Comparison of ENCODE assay signal across 30 cellular contexts in genomic region chr22:23053051-23053707, GRCh38. TPM values are rescaled to one million over a fixed set of nuclear protein-coding genes. Genes with fewer than 3 reads are reported as not detected.
DNase-seq lines count a peak whose midpoint lies in the region; ATAC-seq, FAIRE-seq and TF ChIP-seq lines count a peak whose summit lies in the region.
"Had no signal": no experiment of that assay in that cellular context is flagged by ENCODE, and none has a peak within 500 bp of the region (broad histone marks: within the 10 kb centered on the region; RNA-seq: fewer than 3 reads in every experiment).

No MANE protein-coding gene starts in this region.

- H3K4me2 ChIP-seq in GM23338 (no peak overlapping the region), GM12878 (ENCODE audit: control insufficient read depth, insufficient read depth) (no peak overlapping the region), neuronal stem cell (ENCODE audit: insufficient read depth, low read length, poor library complexity, severe bottlenecking) (no peak overlapping the region)
- H3K4me2 ChIP-seq: BLaER1, PC-9 had no signal

- no peak overlapping the region for H3K18ac ChIP-seq in neuronal stem cell (ENCODE audit: low read length)

- no peak overlapping the region for H3K9ac ChIP-seq in GM12878 (ENCODE audit: control insufficient read depth, insufficient read depth, low read length)
- no peak overlapping the region for H3K9ac ChIP-seq in neuronal stem cell (ENCODE audit: low read depth, low read length, poor library complexity)
- H3K9ac ChIP-seq: BLaER1 had no signal

- H3K4ac ChIP-seq in neuronal stem cell (ENCODE audit: low read length), result no peak overlapping the region

- H2AFZ ChIP-seq in GM23338 (no peak overlapping the region), GM12878 (ENCODE audit: control insufficient read depth, low read depth, low read length) (no peak overlapping the region), neuronal stem cell (ENCODE audit: low read length) (no peak overlapping the region)
- H2AFZ ChIP-seq: PC-9 had no signal

- H3K36me3 ChIP-seq in GM23338 (ENCODE audit: insufficient read depth), result no peaks in the 10 kb centered on the region
- no peaks in the 10 kb centered on the region for H3K36me3 ChIP-seq in GM12878 (ENCODE audit: control insufficient read depth in 2 of 2, insufficient read depth in 2 of 2, low read length in 1 of 2)
- no peaks in the 10 kb centered on the region for H3K36me3 ChIP-seq in neuronal stem cell (replicated peaks in 1 of 2; ENCODE audit: control insufficient read depth in 2 of 2, insufficient read depth in 2 of 2, low read length in 2 of 2)
- H3K36me3 ChIP-seq: BLaER1, breast epithelium, lower lobe of right lung, upper lobe of left lung had no signal

- DNase-seq in ELF-1 (ENCODE audit: low read depth, low spot score), result peak; percentile 4
- no peak for DNase-seq in GM23338 (ENCODE audit: low spot score)
- DNase-seq in GM12878 (ENCODE audit: low read depth, low spot score), result no peak
- DNase-seq in neuronal stem cell (ENCODE audit: low spot score), result no peak
- no peak for DNase-seq in effector CD8-positive, alpha-beta T cell (lab: John Stamatoyannopoulos, UW)
- DNase-seq in SW 1271 (lab: John Stamatoyannopoulos, UW), result no peak
- no peak for DNase-seq in GM10248 (ENCODE audit: extremely low spot score)
- DNase-seq: activated CD4-positive, alpha-beta T cell treated with anti-CD3 and anti-CD28 coated beads for 4 hours; activated CD8-positive, alpha-beta T cell treated with anti-CD3 and anti-CD28 coated beads, Interleukin-2, amount 10 ng/mL, durations not matched to agents 7 days and 5 days; activated T-cell treated with anti-CD3 and anti-CD28 coated beads for 4 hours; GOT3; lower lobe of right lung; MM.1S; naive thymus-derived CD8-positive, alpha-beta T cell; NCI-H1417 treated with DMSO at 0.1 percent for 48 hours; NCI-H2081 treated with DMSO at 0.1 percent for 48 hours; NCI-H2227 treated with DMSO at 0.1 percent for 48 hours; NCI-H69; occipital lobe; PC-9; SHP77 treated with DMSO at 0.1 percent for 48 hours; substantia nigra; T-helper 9 cell; upper lobe of left lung had no signal

- no peaks in the 10 kb centered on the region for H3K79me1 ChIP-seq in neuronal stem cell (ENCODE audit: low read depth, low read length)

- peak overlapping the region; percentile 14 for H3K23ac ChIP-seq in neuronal stem cell (ENCODE audit: low read depth, low read length, poor library complexity)

- no peak for TF ChIP-seq POLR2A in GM12878 (IDR thresholded peaks at IDR 0.05; ENCODE audit: low read depth, low read length)

- BruUV-seq in GM12878 (replicated peaks; lab: Mats Ljungman, UMichigan), result no TSS peak

- H3K27me3 Mint-ChIP-seq in GM23338 (ENCODE audit: insufficient read depth, low read depth, poor library complexity), result no peaks in the 10 kb centered on the region
- H3K27me3 Mint-ChIP-seq: stimulated activated memory B cell treated with anti-CD40 and anti-IgM and Interleukin-4, amounts not matched to agents 10 μg/mL and 1 μg/mL and 100 μg/mL, for 72 hours had no signal

- H3K9me2 ChIP-seq in GM23338 (ENCODE audit: insufficient read depth), result no peaks in the 10 kb centered on the region

- H2BK120ac ChIP-seq in neuronal stem cell (ENCODE audit: low read depth, low read length), result no peak overlapping the region

- H4K20me1 ChIP-seq in GM23338 (replicated peaks; ENCODE audit: insufficient read depth) (no peaks in the 10 kb centered on the region), GM12878 (ENCODE audit: control insufficient read depth, insufficient read depth) (no peaks in the 10 kb centered on the region)
- H4K20me1 ChIP-seq: BLaER1 had no signal

- no peak for TF ChIP-seq CTCF in GM23338 (conservative IDR thresholded peaks at IDR 0.05; ENCODE audit: low read depth in 2 of 2)
- no peak for TF ChIP-seq CTCF in GM12878 (IDR thresholded peaks at IDR 0.05 in 2 of 3, conservative IDR thresholded peaks at IDR 0.05 in 1 of 3; ENCODE audit: control insufficient read depth in 2 of 3, extremely low read depth in 1 of 3, insufficient read depth in 1 of 3, low read depth in 3 of 3, low read length in 3 of 3)
- TF ChIP-seq CTCF in GM10248 (IDR thresholded peaks at IDR 0.05; ENCODE audit: control extremely low read depth, extremely low read depth, low read depth, missing control alignments), result no peak

- TF ChIP-seq RAD21 in GM12878 (IDR thresholded peaks at IDR 0.05; ENCODE audit: insufficient read depth, low read depth, low read length), result no peak

- no peak overlapping the region for H4K8ac ChIP-seq in neuronal stem cell (ENCODE audit: low read depth, low read length)

- no peaks in the 10 kb centered on the region for H3K36me3 Mint-ChIP-seq in GM23338 (ENCODE audit: low read depth)

- H3K27ac Mint-ChIP-seq in GM23338, result no peak overlapping the region
- H3K27ac Mint-ChIP-seq: activated CD8-positive, alpha-beta T cell treated with anti-CD3 and anti-CD28 coated beads, Interleukin-2, amount 10 ng/mL, durations not matched to agents 7 days and 5 days; activated naive CD4-positive, alpha-beta T cell treated with anti-CD3 and anti-CD28 coated beads, Interleukin-2, amount 50 U/mL, for 72 hours had no signal

- H3K4me1 Mint-ChIP-seq in GM23338, result no peaks in the 10 kb centered on the region; the same call in 1 of the 3 replicates

- H3K9me3 ChIP-seq in GM12878 (replicated peaks; ENCODE audit: control insufficient read depth, insufficient read depth, low read length) (peaks cover 1% of the 10 kb centered on the region; the same call in 2 of the 3 replicates), neuronal stem cell (replicated peaks in 1 of 2; ENCODE audit: control insufficient read depth in 2 of 2, insufficient read depth in 1 of 2, low read depth in 1 of 2, low read length in 2 of 2) (peaks cover 0 to 2% of the 10 kb centered on the region in 2 donors)
- H3K9me3 ChIP-seq: upper lobe of left lung had no signal

- no peak overlapping the region for H3K4me3 Mint-ChIP-seq in GM23338
- H3K4me3 Mint-ChIP-seq: activated CD8-positive, alpha-beta T cell treated with anti-CD3 and anti-CD28 coated beads, Interleukin-2, amount 10 ng/mL, durations not matched to agents 7 days and 5 days; naive thymus-derived CD8-positive, alpha-beta T cell; stimulated activated memory B cell treated with anti-CD40 and anti-IgM and Interleukin-4, amounts not matched to agents 10 μg/mL and 1 μg/mL and 100 μg/mL, for 72 hours had no signal

- H4K91ac ChIP-seq in neuronal stem cell (ENCODE audit: low read depth, low read length, poor library complexity), result no peak overlapping the region

- H3K27ac ChIP-seq in GM23338 (ENCODE audit: low read depth), result no peak overlapping the region
- H3K27ac ChIP-seq in GM12878 (ENCODE audit: control insufficient read depth, insufficient read depth), result no peak overlapping the region
- H3K27ac ChIP-seq in neuronal stem cell (replicated peaks; ENCODE audit: low read length), result no peak overlapping the region
- H3K27ac ChIP-seq: BLaER1, breast epithelium, lower lobe of right lung, PC-9, upper lobe of left lung had no signal

- ATAC-seq in GM23338, result peak; percentile 55; the same call in 2 of the 3 replicates
- no peak for ATAC-seq in GM12878
- no peak for ATAC-seq in GM19035 (IDR thresholded peaks at IDR 0.05; ENCODE audit: unreplicated experiment)
- ATAC-seq: activated CD8-positive, alpha-beta T cell treated with anti-CD3 and anti-CD28 coated beads, Interleukin-2, amount 10 ng/mL, durations not matched to agents 7 days and 5 days; activated naive CD4-positive, alpha-beta T cell treated with anti-CD3 and anti-CD28 coated beads, Interleukin-2, amount 50 U/mL, for 72 hours; lower lobe of right lung; naive thymus-derived CD8-positive, alpha-beta T cell; stimulated activated memory B cell treated with anti-CD40 and anti-IgM and Interleukin-4, amounts not matched to agents 10 μg/mL and 1 μg/mL and 100 μg/mL, for 72 hours had no signal

- no peak overlapping the region for H2BK12ac ChIP-seq in neuronal stem cell (ENCODE audit: low read length)

- RAD21 ChIA-PET in GM12878 (lab: Charles Lee; ENCODE audit: unreplicated experiment), result no interaction called here

- CTCF ChIA-PET in GM12878 (lab: Yijun Ruan, JAX), result no interaction called here
- CTCF ChIA-PET in GM10248 (lab: Yijun Ruan, JAX), result no interaction called here

- FAIRE-seq in GM12878 (lab: Jason Lieb, UNC), result no peak
- FAIRE-seq: islet of Langerhans had no signal

- H3K4me1 ChIP-seq in GM23338 (ENCODE audit: insufficient read depth) (no peaks in the 10 kb centered on the region), GM12878 (ENCODE audit: control insufficient read depth, insufficient read depth, low read length) (peaks cover 13% of the 10 kb centered on the region), neuronal stem cell (ENCODE audit: control insufficient read depth in 2 of 2, insufficient read depth in 1 of 2, low read depth in 1 of 2, low read length in 2 of 2) (no peaks in the 10 kb centered on the region)
- H3K4me1 ChIP-seq: breast epithelium, lower lobe of right lung, upper lobe of left lung had no signal

- 66% methylated on average over 5 of the region's 5 CpGs for WGBS in GM12878 (ENCODE audit: insufficient coverage, insufficient replicate concordance, low lambda C conversion rate, missing lambda C conversion rate)
- WGBS in neuronal stem cell (ENCODE audit: extremely low coverage in 2 of 2, insufficient read length in 2 of 2, insufficient replicate concordance in 1 of 2), 2 donors, result no CpG with 5 or more reads among the region's 5 CpGs

- no peak overlapping the region for H3K14ac ChIP-seq in neuronal stem cell (ENCODE audit: low read length)

- in situ Hi-C loops in GM12878 (cut with MboI), result no loop called here

- H3F3A ChIP-seq in GM23338 (replicated peaks; ENCODE audit: low read depth), result no peaks in the 10 kb centered on the region

- peaks cover 10% of the 10 kb centered on the region; the same call in 2 of the 3 replicates for H3K9me3 Mint-ChIP-seq in GM23338

- H2BK5ac ChIP-seq in neuronal stem cell (ENCODE audit: low read length), result no peak overlapping the region

- 0 out of 2 replicates have a peak, but pooled peaks cover 5% of the 10 kb centered on the region for H3K27me3 ChIP-seq in GM23338 (ENCODE audit: insufficient read depth)
- no peaks in the 10 kb centered on the region for H3K27me3 ChIP-seq in GM12878 (replicated peaks in 1 of 2; ENCODE audit: control insufficient read depth in 2 of 2, insufficient read depth in 2 of 2, low read length in 1 of 2)
- H3K27me3 ChIP-seq in neuronal stem cell (ENCODE audit: control insufficient read depth in 3 of 3, insufficient read depth in 3 of 3, low read depth in 1 of 3, low read length in 3 of 3), result peaks cover 0 to 7% (median 0%) of the 10 kb centered on the region in 3 experiments
- H3K27me3 ChIP-seq: BLaER1, breast epithelium, upper lobe of left lung had no signal

- SMC1A ChIA-PET in GM12878 (lab: Charles Lee; ENCODE audit: uncharacterized antibody, unreplicated experiment), result no interaction called here

- no peak overlapping the region for H2AK5ac ChIP-seq in neuronal stem cell (ENCODE audit: low read depth, low read length)

- intact Hi-C loops in GM12878 (cut with micrococcal nuclease; ENCODE audit: unreplicated experiment), result no loop called here

- no peak overlapping the region for H3K4me3 ChIP-seq in GM23338
- H3K4me3 ChIP-seq in GM12878, result no peak overlapping the region
- no peak overlapping the region for H3K4me3 ChIP-seq in neuronal stem cell (ENCODE audit: low read length in 2 of 2)
- H3K4me3 ChIP-seq: BLaER1, breast epithelium, lower lobe of right lung, PC-9, upper lobe of left lung had no signal

- POLR2A ChIA-PET in GM12878 (lab: Charles Lee) (no interaction called here), GM10248 (lab: Yijun Ruan, JAX) (no interaction called here)

- no peak for TF ChIP-seq EP300 in GM12878 (IDR thresholded peaks at IDR 0.05; ENCODE audit: borderline replicate concordance in 1 of 2, control insufficient read depth in 1 of 2, low read depth in 2 of 2, low read length in 2 of 2)

- H3K79me2 ChIP-seq in GM23338 (replicated peaks; ENCODE audit: insufficient read depth) (no peaks in the 10 kb centered on the region), GM12878 (ENCODE audit: control insufficient read depth, insufficient read depth, low read length) (no peaks in the 10 kb centered on the region)

- no peak overlapping the region for H2BK15ac ChIP-seq in neuronal stem cell (ENCODE audit: low read length)

RNA-seq across cellular contexts. Expression of gene GNAZ, which starts 17.1 kb away (rescaled TPM):
- total RNA-seq in GM23338 (2014; rRNA removed; shearing (Covaris generic)), result 9.9 and 11.1 TPM in 2 replicates
- polyA plus RNA-seq in GM23338 (2016; fragmentation: Nextera tagmentation; extraction: Ambion mirVana) (2.9 TPM in 2 replicates), GM12878 (2011; rRNA removed) (0.68 and 1.0 TPM in 2 replicates), GM12878 (2014; fragmentation: Illumina TruSeq; extraction: Trizol) (0.14 and 0.44 TPM in 2 replicates), GM12878 (2014; fragmentation: Nextera tagmentation; extraction: Ambion mirVana) (under 1 TPM in 1 of 2 experiments, not detected in 1; 0.09 TPM), GM12878 (2014; rRNA removed) (0.54 and 1.5 TPM in 2 replicates), GM12878 (2016; fragmentation: Nextera tagmentation; extraction: Ambion mirVana) (under 1 TPM; 0.16 to 0.28 TPM)
- total RNA-seq in GM12878 (2013; cell fraction: nucleolus; rRNA removed), result 0.93 and 1.6 TPM in 2 replicates
- total RNA-seq in GM12878 (2014; rRNA removed) (0.60 and 0.73 TPM in 2 replicates), GM12878 (2014; rRNA removed; fragmentation: Illumina TruSeq; extraction: Trizol) (0.36 and 0.46 TPM in 2 replicates), GM12878 (2021) (0.51 and 0.96 TPM in 2 replicates)
- not detected for polyA plus RNA-seq in GM12878 (2011; ENCODE audit: low read depth)
- 1.5 and 1.9 TPM in 2 replicates for polyA plus RNA-seq in GM12878 (2011; cell fraction: cytosol; rRNA removed)
- 2.0 and 4.6 TPM in 2 replicates for polyA plus RNA-seq in GM12878 (2011; cell fraction: nucleus; rRNA removed)
- polyA plus RNA-seq in GM12878 (2012), result 0.11 and 0.17 TPM in 2 replicates
- polyA minus RNA-seq in GM12878 (2011; rRNA and poly(A)+ RNA removed), result 1.2 and 1.7 TPM in 2 replicates
- polyA minus RNA-seq in GM12878 (2011; cell fraction: cytosol; rRNA and poly(A)+ RNA removed), result 1.1 and 3.6 TPM in 2 replicates
- 0.36 and 1.4 TPM in 2 replicates for polyA minus RNA-seq in GM12878 (2011; cell fraction: nucleus; rRNA and poly(A)+ RNA removed)
- 36.9 TPM for polyA plus RNA-seq in neuronal stem cell (2013, experiment 1 of 2)
- polyA plus RNA-seq in neuronal stem cell (2013, experiment 2 of 2), result 37.0 TPM
